1 cellular context compared by ENCODE assay signal in genomic region chr4:82850684-82851083, GRCh38.
TF ChIP-seq lines count a peak whose summit lies in the region.

No MANE protein-coding gene starts in this region.

TF ChIP-seq in HepG2, 621 proteins besides CTCF, POLR2A, EP300 and RAD21:
- TF ChIP-seq RBM22 (optimal IDR thresholded peaks at IDR 0.05; ENCODE audit: low read length) (peak; percentile 65), CEBPB (IDR thresholded peaks at IDR 0.05; ENCODE audit: borderline replicate concordance, low read depth, low read length) (peak; percentile 47; the same call in 1 of the 2 replicates), ZNF792 (CRISPR knock-in tag; IDR thresholded peaks at IDR 0.05) (no peak)
TF ChIP-seq in HepG2: peak in this region for 2.
